ENCODE assay signal across 8 cellular contexts in genomic region chr5:77030097-77031071, GRCh38. TPM values are rescaled to one million over a fixed set of nuclear protein-coding genes. Genes with fewer than 3 reads are reported as not detected.
DNase-seq lines count a peak whose midpoint lies in the region; ATAC-seq and TF ChIP-seq lines count a peak whose summit lies in the region.

TSS of gene AGGF1 (plus strand) at chr5:77030404. CDS start at chr5:77030767, 363 bp downstream.

- H3K36me3 Mint-ChIP-seq in activated T-helper 17 cell treated with anti-CD3 and anti-CD28 coated beads, Interleukin-2, amount 50 U/mL, for 72 hours (ENCODE audit: low read depth) = peaks cover 42% of the 10 kb centered on the region
- H3K36me3 Mint-ChIP-seq in naive B cell = peaks cover 0 to 24% of the 10 kb centered on the region in 2 donors
- peaks cover 5% of the 10 kb centered on the region for H3K36me3 Mint-ChIP-seq in stimulated activated memory B cell treated with anti-CD40 and anti-IgM and Interleukin-4, amounts not matched to agents 10 μg/mL and 1 μg/mL and 100 μg/mL, for 72 hours

- no peaks in the 10 kb centered on the region for H3K27me3 Mint-ChIP-seq in activated T-helper 17 cell treated with anti-CD3 and anti-CD28 coated beads, Interleukin-2, amount 50 U/mL, for 72 hours
- peaks cover 0 to 8% (median 5%) of the 10 kb centered on the region in 3 donors for H3K27me3 Mint-ChIP-seq in naive B cell
- H3K27me3 Mint-ChIP-seq in stimulated activated memory B cell treated with anti-CD40 and anti-IgM and Interleukin-4, amounts not matched to agents 10 μg/mL and 1 μg/mL and 100 μg/mL, for 72 hours = no peaks in the 10 kb centered on the region

- H3K4me1 Mint-ChIP-seq in activated T-helper 17 cell treated with anti-CD3 and anti-CD28 coated beads, Interleukin-2, amount 50 U/mL, for 72 hours = peaks cover 15% of the 10 kb centered on the region
- peaks cover 17 to 35% (median 25%) of the 10 kb centered on the region in 3 donors for H3K4me1 Mint-ChIP-seq in naive B cell
- peaks cover 12% of the 10 kb centered on the region for H3K4me1 Mint-ChIP-seq in stimulated activated memory B cell treated with anti-CD40 and anti-IgM and Interleukin-4, amounts not matched to agents 10 μg/mL and 1 μg/mL and 100 μg/mL, for 72 hours

- H3K9me2 ChIP-seq in GM23248 (ENCODE audit: insufficient read depth) = no peaks in the 10 kb centered on the region

- peaks cover 38% of the 10 kb centered on the region for H3K4me1 ChIP-seq in DND-41 (ENCODE audit: insufficient read depth, low read length)
- peaks cover 10% of the 10 kb centered on the region for H3K4me1 ChIP-seq in GM23248 (ENCODE audit: insufficient read depth)

- H2AFZ ChIP-seq in DND-41 (ENCODE audit: low read depth, low read length) (peak within 1 kb of the TSS; percentile 94), GM23248 (peak within 1 kb of the TSS; percentile 92)

- ATAC-seq in DND-41 (ENCODE audit: insufficient read depth, low read depth) = peak; percentile 97
- ATAC-seq in activated T-helper 17 cell treated with anti-CD3 and anti-CD28 coated beads, Interleukin-2, amount 50 U/mL, for 72 hours (replicated peaks) = peak; percentile 99
- peak; percentile 97 for ATAC-seq in naive B cell (ENCODE audit: low read depth in 2 of 2)
- peak; percentile 100 for ATAC-seq in stimulated activated memory B cell treated with anti-CD40 and anti-IgM and Interleukin-4, amounts not matched to agents 10 μg/mL and 1 μg/mL and 100 μg/mL, for 72 hours

- H3K9me3 Mint-ChIP-seq in activated T-helper 17 cell treated with anti-CD3 and anti-CD28 coated beads, Interleukin-2, amount 50 U/mL, for 72 hours = peaks cover 12% of the 10 kb centered on the region
- peaks cover 10 to 22% (median 13%) of the 10 kb centered on the region in 7 donors for H3K9me3 Mint-ChIP-seq in naive B cell
- peaks cover 8% of the 10 kb centered on the region for H3K9me3 Mint-ChIP-seq in stimulated activated memory B cell treated with anti-CD40 and anti-IgM and Interleukin-4, amounts not matched to agents 10 μg/mL and 1 μg/mL and 100 μg/mL, for 72 hours

- H3K27me3 ChIP-seq in DND-41 (ENCODE audit: insufficient read depth, low read length, poor library complexity) = no peaks in the 10 kb centered on the region
- 0 out of 2 replicates have a peak, but pooled peaks cover 8% of the 10 kb centered on the region for H3K27me3 ChIP-seq in GM23248 (replicated peaks; ENCODE audit: insufficient read depth)

- peaks cover 28% of the 10 kb centered on the region for H3K79me2 ChIP-seq in DND-41 (ENCODE audit: insufficient read depth, low read length)
- peaks cover 34% of the 10 kb centered on the region for H3K79me2 ChIP-seq in GM23248 (ENCODE audit: insufficient read depth)

- H4K20me1 ChIP-seq in DND-41 (ENCODE audit: insufficient read depth, low read length) (no peaks in the 10 kb centered on the region), GM23248 (ENCODE audit: insufficient read depth) (no peaks in the 10 kb centered on the region)

- H3K36me3 ChIP-seq in DND-41 (ENCODE audit: insufficient read depth, low read length) (peaks cover 13% of the 10 kb centered on the region), GM23248 (ENCODE audit: low read depth) (no peaks in the 10 kb centered on the region)

- H3K9me3 ChIP-seq in DND-41 (ENCODE audit: insufficient read depth, low read length, severe bottlenecking) (peaks cover 19% of the 10 kb centered on the region), GM23248 (ENCODE audit: low read depth) (no peaks in the 10 kb centered on the region)

- H3K4me3 Mint-ChIP-seq in activated T-helper 17 cell treated with anti-CD3 and anti-CD28 coated beads, Interleukin-2, amount 50 U/mL, for 72 hours = peak within 1 kb of the TSS; percentile 97
- H3K4me3 Mint-ChIP-seq in naive B cell = peak within 1 kb of the TSS; percentile 88 to 99 (median 96)
- H3K4me3 Mint-ChIP-seq in stimulated activated memory B cell treated with anti-CD40 and anti-IgM and Interleukin-4, amounts not matched to agents 10 μg/mL and 1 μg/mL and 100 μg/mL, for 72 hours = peak within 1 kb of the TSS; percentile 94

- DNase-seq in DND-41 (peak; percentile 95), GM23248 (peak; percentile 97), Kasumi-1 (lab: John Stamatoyannopoulos, UW) (peak; percentile 98), RPMI8226 (peak; percentile 98), fibroblast of gingiva (ENCODE audit: low read depth) (peak; percentile 92), naive B cell (peak; percentile 83)

- peak; percentile 1 for TF ChIP-seq CTCF in DND-41 (IDR thresholded peaks at IDR 0.05; ENCODE audit: borderline replicate concordance, extremely low read depth, low read length, poor library complexity, severe bottlenecking)

- no peaks in the 10 kb centered on the region; the same call in 1 of the 2 replicates for H3F3A ChIP-seq in GM23248 (ENCODE audit: insufficient read depth)

- H3K9ac ChIP-seq in DND-41 (ENCODE audit: low read depth, low read length) (peak within 1 kb of the TSS; percentile 87), GM23248 (peak within 1 kb of the TSS; percentile 91)

- H3K27ac ChIP-seq in DND-41 (ENCODE audit: low read length) (peak within 1 kb of the TSS; percentile 85), GM23248 (peak within 1 kb of the TSS; percentile 82)

- peak within 1 kb of the TSS; percentile 96 for H3K27ac Mint-ChIP-seq in activated T-helper 17 cell treated with anti-CD3 and anti-CD28 coated beads, Interleukin-2, amount 50 U/mL, for 72 hours
- H3K27ac Mint-ChIP-seq in naive B cell = peak within 1 kb of the TSS; percentile 53 to 97 (median 85)
- H3K27ac Mint-ChIP-seq in stimulated activated memory B cell treated with anti-CD40 and anti-IgM and Interleukin-4, amounts not matched to agents 10 μg/mL and 1 μg/mL and 100 μg/mL, for 72 hours = peak within 1 kb of the TSS; percentile 90

- WGBS in GM23248 (ENCODE audit: low coverage in 1 of 2, low lambda C conversion rate in 2 of 2, missing lambda C conversion rate in 2 of 2), 2 experiments = 2% methylated on average over 74 to 77 of the region's 82 CpGs

- peak within 1 kb of the TSS; percentile 62 to 94 for H3K4me3 ChIP-seq in DND-41 (ENCODE audit: low read depth in 1 of 2, low read length in 2 of 2)
- peak within 1 kb of the TSS; percentile 93 for H3K4me3 ChIP-seq in GM23248

- H3K4me2 ChIP-seq in DND-41 (ENCODE audit: insufficient read depth, low read length) (peak within 1 kb of the TSS; percentile 97), GM23248 (ENCODE audit: unreplicated experiment) (peak within 1 kb of the TSS; percentile 79)

- in situ Hi-C loops in GM23248 (cut with MboI) = no loop called here

RNA-seq across cellular contexts. Expression of gene AGGF1, which starts in this region (rescaled TPM):
- total RNA-seq in GM23248 (2014; rRNA removed; shearing (Covaris generic)) = 22.4 and 25.1 TPM in 2 replicates
- polyA plus RNA-seq in GM23248 (2016; fragmentation: Nextera tagmentation; extraction: Ambion mirVana) (29.4 and 32.7 TPM in 2 replicates), naive B cell (ENCODE audit: low read depth in 6 of 6) (10 to 100 TPM; 15.9 to 33.1 (median 24.0) TPM)
- total RNA-seq in activated T-helper 17 cell treated with anti-CD3 and anti-CD28 coated beads, Interleukin-2, amount 50 U/mL, for 72 hours = 10 to 100 TPM; 24.4 to 25.4 TPM

Comparison
In these comparisons a context has a peak if more than half of its experiments do, and no peak if none do; other contexts are left out.
1. Peak in every context shown above with its lines: DNase-seq, ATAC-seq, H3K4me3 ChIP-seq and H3K27ac ChIP-seq.